Comparison of ENCODE assay signal across 1 cellular context in the genomic region with DNA sequence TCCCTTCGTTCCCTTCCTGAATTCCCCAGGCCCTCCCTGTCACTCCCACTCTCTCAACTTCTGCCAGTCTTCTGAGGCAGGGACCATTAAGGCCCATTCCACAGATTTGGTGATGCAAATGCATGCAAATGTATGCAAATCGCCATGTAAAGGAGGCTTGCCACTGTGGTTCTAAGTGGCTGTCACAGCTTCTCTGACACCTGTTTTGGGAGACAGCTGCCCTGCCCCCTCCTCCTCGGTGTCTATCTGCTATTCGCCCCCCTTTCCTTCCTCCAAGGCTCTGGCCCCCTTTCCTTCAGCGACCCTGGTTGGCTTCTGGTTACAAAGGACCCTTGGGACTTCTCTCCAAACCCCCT.
TF ChIP-seq lines count a peak whose summit lies in the region.

No MANE protein-coding gene starts in this region.

TF ChIP-seq in HCT116, 20 proteins besides CTCF, POLR2A, EP300 and RAD21 (continued from another document):
- TF ChIP-seq FOSL1 (IDR thresholded peaks at IDR 0.05; ENCODE audit: low read depth): no peak
- TF ChIP-seq ELF1 (IDR thresholded peaks at IDR 0.05; ENCODE audit: borderline replicate concordance, low read depth): no peak
- no peak for TF ChIP-seq SIN3A (IDR thresholded peaks at IDR 0.05; ENCODE audit: low read depth)
- no peak for TF ChIP-seq YY1 (IDR thresholded peaks at IDR 0.05; ENCODE audit: extremely low read depth, insufficient replicate concordance, low read depth, low read length)
- no peak for TF ChIP-seq EZH2phosphoT487 (IDR thresholded peaks at IDR 0.05; ENCODE audit: borderline replicate concordance)
